Comparison of ENCODE assay signal across 1 cellular context in genomic region chr17:76558210-76559095, GRCh38.
TF ChIP-seq lines count a peak whose summit lies in the region.

No MANE protein-coding gene starts in this region.

TF ChIP-seq in HepG2, 621 proteins besides CTCF, POLR2A, EP300 and RAD21 (continues in another document):
- TF ChIP-seq ZNF460 (CRISPR knock-in tag; IDR thresholded peaks at IDR 0.05; ENCODE audit: borderline replicate concordance), result no peak
- TF ChIP-seq IKZF1 (IDR thresholded peaks at IDR 0.05), result no peak
- TF ChIP-seq NFIC (IDR thresholded peaks at IDR 0.05; ENCODE audit: low read length), result no peak
- TF ChIP-seq TP53 (CRISPR knock-in tag; conservative IDR thresholded peaks at IDR 0.05), result 0 out of 2 replicates have a peak, but pooled peaks have one; percentile 39
- TF ChIP-seq ETV5 (CRISPR knock-in tag; IDR thresholded peaks at IDR 0.05; ENCODE audit: borderline replicate concordance), result 0 out of 2 replicates have a peak, but pooled peaks have one; percentile 7
- TF ChIP-seq ZNF256 (CRISPR knock-in tag; conservative IDR thresholded peaks at IDR 0.05), result peak; percentile 50; the same call in 1 of the 2 replicates
- 0 out of 2 replicates have a peak, but pooled peaks have one; percentile 15 for TF ChIP-seq HBP1 (CRISPR knock-in tag; IDR thresholded peaks at IDR 0.05; ENCODE audit: low read depth)
- peak; percentile 5; the same call in 1 of the 2 replicates for TF ChIP-seq SP2 (CRISPR knock-in tag; IDR thresholded peaks at IDR 0.05)
- TF ChIP-seq HMGXB4 (CRISPR knock-in tag; IDR thresholded peaks at IDR 0.05; ENCODE audit: borderline replicate concordance in 1 of 2, low read depth in 1 of 2), result peak; percentile 17 to 72; a peak in 1 of 4 replicates
- TF ChIP-seq MIXL1 (CRISPR knock-in tag; IDR thresholded peaks at IDR 0.05), result no peak
- no peak for TF ChIP-seq RERE (CRISPR knock-in tag; IDR thresholded peaks at IDR 0.05; ENCODE audit: low read depth)
- no peak for TF ChIP-seq KIAA2018 (CRISPR knock-in tag; IDR thresholded peaks at IDR 0.05; ENCODE audit: borderline replicate concordance)
- 0 out of 2 replicates have a peak, but pooled peaks have one; percentile 52 for TF ChIP-seq ZFP37 (CRISPR knock-in tag; IDR thresholded peaks at IDR 0.05; ENCODE audit: borderline replicate concordance)
- TF ChIP-seq KLF9 (CRISPR knock-in tag; IDR thresholded peaks at IDR 0.05; ENCODE audit: low read depth), result 0 out of 2 replicates have a peak, but pooled peaks have one; percentile 4
- TF ChIP-seq ZNF549 (CRISPR knock-in tag; IDR thresholded peaks at IDR 0.05), result 0 out of 2 replicates have a peak, but pooled peaks have one; percentile 32
- TF ChIP-seq SIN3A (IDR thresholded peaks at IDR 0.05; ENCODE audit: borderline replicate concordance, low read depth, low read length), result peak; percentile 44; the same call in 1 of the 2 replicates
- no peak for TF ChIP-seq MAZ (IDR thresholded peaks at IDR 0.05; ENCODE audit: borderline replicate concordance, low read depth, low read length)
- no peak for TF ChIP-seq MAZ (CRISPR knock-in tag; IDR thresholded peaks at IDR 0.05; ENCODE audit: low read depth)
- TF ChIP-seq HDAC1 (CRISPR knock-in tag; IDR thresholded peaks at IDR 0.05), result peak; percentile 44
- peak; percentile 39; the same call in 1 of the 2 replicates for TF ChIP-seq RXRB (CRISPR knock-in tag; IDR thresholded peaks at IDR 0.05; ENCODE audit: borderline replicate concordance)
- TF ChIP-seq SMC3 (IDR thresholded peaks at IDR 0.05; ENCODE audit: low read length), result peak; percentile 65
- TF ChIP-seq SAP130 (CRISPR knock-in tag; IDR thresholded peaks at IDR 0.05; ENCODE audit: low read depth), result peak; percentile 40
- TF ChIP-seq ZNF180 (CRISPR knock-in tag; IDR thresholded peaks at IDR 0.05; ENCODE audit: borderline replicate concordance, low read depth), result peak; percentile 36; the same call in 1 of the 2 replicates
- TF ChIP-seq ZNF124 (CRISPR knock-in tag; IDR thresholded peaks at IDR 0.05), result peak; percentile 60; the same call in 1 of the 2 replicates
- 0 out of 2 replicates have a peak, but pooled peaks have one; percentile 70 for TF ChIP-seq PBX3 (CRISPR knock-in tag; IDR thresholded peaks at IDR 0.05; ENCODE audit: borderline replicate concordance)
- TF ChIP-seq ZFP36L1 (CRISPR knock-in tag; IDR thresholded peaks at IDR 0.05), result peak; percentile 38; the same call in 1 of the 2 replicates
- no peak for TF ChIP-seq FOXK2 (IDR thresholded peaks at IDR 0.05)
- TF ChIP-seq NRL (CRISPR knock-in tag; IDR thresholded peaks at IDR 0.05; ENCODE audit: borderline replicate concordance), result no peak
- TF ChIP-seq YEATS4 (CRISPR knock-in tag; IDR thresholded peaks at IDR 0.05; ENCODE audit: borderline replicate concordance), result no peak
- TF ChIP-seq ZSCAN12 (CRISPR knock-in tag; IDR thresholded peaks at IDR 0.05), result 0 out of 2 replicates have a peak, but pooled peaks have one; percentile 53
- TF ChIP-seq GLI4 (CRISPR knock-in tag; IDR thresholded peaks at IDR 0.05; ENCODE audit: borderline replicate concordance), result no peak
- TF ChIP-seq RBFOX2 (IDR thresholded peaks at IDR 0.05; ENCODE audit: low read depth, low read length), result peak; percentile 18; the same call in 1 of the 2 replicates
- TF ChIP-seq ZNF44 (CRISPR knock-in tag; IDR thresholded peaks at IDR 0.05), result peak; percentile 3; the same call in 1 of the 2 replicates
- 0 out of 2 replicates have a peak, but pooled peaks have one; percentile 15 for TF ChIP-seq ZFP90 (CRISPR knock-in tag; IDR thresholded peaks at IDR 0.05; ENCODE audit: borderline replicate concordance)
- TF ChIP-seq SIX1 (CRISPR knock-in tag; IDR thresholded peaks at IDR 0.05; ENCODE audit: borderline replicate concordance), result 0 out of 2 replicates have a peak, but pooled peaks have one; percentile 10
- TF ChIP-seq ISL2 (CRISPR knock-in tag; IDR thresholded peaks at IDR 0.05), result 0 out of 2 replicates have a peak, but pooled peaks have one; percentile 37
- peak; percentile 74; the same call in 1 of the 2 replicates for TF ChIP-seq NKX3-1 (CRISPR knock-in tag; IDR thresholded peaks at IDR 0.05)
- TF ChIP-seq SOX13 (IDR thresholded peaks at IDR 0.05), result no peak
- TF ChIP-seq SOX13 (CRISPR knock-in tag; conservative IDR thresholded peaks at IDR 0.05 in 1 of 2, IDR thresholded peaks at IDR 0.05 in 1 of 2), result peak in 1 of 2 experiments; percentile 3; a peak in 1 of 4 replicates
- 0 out of 2 replicates have a peak, but pooled peaks have one; percentile 0 for TF ChIP-seq PAF1 (CRISPR knock-in tag; IDR thresholded peaks at IDR 0.05)
- TF ChIP-seq THAP11 (CRISPR knock-in tag; IDR thresholded peaks at IDR 0.05), result peak; percentile 53; the same call in 1 of the 2 replicates
- peak; percentile 70 for TF ChIP-seq STAG1 (CRISPR knock-in tag; IDR thresholded peaks at IDR 0.05)
- TF ChIP-seq ZNF800 (CRISPR knock-in tag; IDR thresholded peaks at IDR 0.05), result 0 out of 2 replicates have a peak, but pooled peaks have one; percentile 35
